ENCODE assay signal across 34 cellular contexts in the genomic region with DNA sequence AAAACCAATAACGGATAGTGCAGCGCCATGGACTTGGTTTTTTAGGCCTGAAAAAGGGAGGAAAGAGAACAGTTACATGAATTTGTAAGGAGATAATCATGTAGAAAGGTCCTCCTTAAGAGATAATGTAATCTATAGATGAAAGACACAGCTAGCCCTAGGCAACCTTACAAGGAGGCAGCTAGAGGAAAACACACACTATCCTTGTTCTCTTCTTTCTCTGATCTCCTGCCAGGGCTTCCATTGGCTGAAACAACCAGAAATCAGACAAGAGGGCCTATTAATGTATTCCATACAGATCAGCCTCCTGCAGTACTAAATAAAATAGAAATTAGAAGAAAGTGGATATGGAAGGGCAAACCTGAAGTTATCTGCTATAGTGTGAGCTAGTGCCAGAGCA. TPM values are rescaled to one million over a fixed set of nuclear protein-coding genes. Genes with fewer than 3 reads are reported as not detected.
"Had no signal": no experiment of that assay in that cellular context is flagged by ENCODE, and none has a peak within 500 bp of the region (broad histone marks: within the 10 kb centered on the region; RNA-seq: fewer than 3 reads in every experiment).

No MANE protein-coding gene starts in this region.

- H3K27me3 Mint-ChIP-seq: activated CD8-positive, alpha-beta T cell treated with anti-CD3 and anti-CD28 coated beads for 36 hours; activated naive CD8-positive, alpha-beta T cell treated with anti-CD3 and anti-CD28 coated beads, Interleukin-2, amount 10 ng/mL, durations not matched to agents 7 days and 5 days; activated T-helper 17 cell treated with anti-CD3 and anti-CD28 coated beads, Interleukin-2, amount 50 U/mL, for 72 hours; central memory CD8-positive, alpha-beta T cell had no signal

- H3K4me1 Mint-ChIP-seq: activated naive CD8-positive, alpha-beta T cell treated with anti-CD3 and anti-CD28 coated beads, Interleukin-2, amount 10 ng/mL, durations not matched to agents 7 days and 5 days; activated T-helper 17 cell treated with anti-CD3 and anti-CD28 coated beads, Interleukin-2, amount 50 U/mL, for 72 hours; central memory CD8-positive, alpha-beta T cell had no signal

- H3K9me3 Mint-ChIP-seq: activated CD8-positive, alpha-beta T cell treated with anti-CD3 and anti-CD28 coated beads for 36 hours; activated T-cell treated with anti-CD3 and anti-CD28 coated beads, Interleukin-2, amount 50 U/mL, for 72 hours; central memory CD8-positive, alpha-beta T cell had no signal

- DNase-seq: activated CD4-positive, alpha-beta T cell treated with anti-CD3 and anti-CD28 coated beads for 1 hour; activated CD4-positive, alpha-beta T cell treated with anti-CD3 and anti-CD28 coated beads for 48 hours; activated CD4-positive, alpha-beta T cell treated with anti-CD3 and anti-CD28 coated beads, Interleukin-2, amount 50 U/mL, for 4 hours; activated CD4-positive, CD25-positive, alpha-beta regulatory T cell; activated CD8-positive, alpha-beta T cell treated with anti-CD3 and anti-CD28 coated beads for 36 hours; activated effector memory CD4-positive, alpha-beta T cell treated with anti-CD3 and anti-CD28 coated beads, Interleukin-2, amount 50 U/mL, for 16 hours; activated naive CD4-positive, alpha-beta T cell; activated naive CD4-positive, alpha-beta T cell treated with anti-CD3 and anti-CD28 coated beads, Interleukin-2, amount 50 U/mL, for 16 hours; activated naive CD8-positive, alpha-beta T cell treated with anti-CD3 and anti-CD28 coated beads, Interleukin-2, amount 10 ng/mL, durations not matched to agents 7 days and 5 days; activated T-cell treated with anti-CD3 and anti-CD28 coated beads, Interleukin-2, amount 50 U/mL, for 1 hour; activated T-cell treated with anti-CD3 and anti-CD28 coated beads, Interleukin-2, amount 50 U/mL, for 72 hours; amygdala; MM.1S; MV-4-11; NCI-H1105; NCI-H1417 treated with DMSO at 0.1 percent for 48 hours; NCI-H187 treated with DMSO at 0.1 percent for 48 hours; NCI-H2081; NCI-H226; NCI-H446 treated with DMSO at 0.1 percent for 48 hours; NCI-H69; NCI-H82; NK-92 treated with Interleukin-12 subunit alpha and Interleukin-12 subunit beta, amount 100 ng/mL, for 24 hours; PC-9; Right ventricle myocardium superior; T1000; WERI-Rb-1 had no signal

- H3K27ac Mint-ChIP-seq: activated CD8-positive, alpha-beta T cell treated with anti-CD3 and anti-CD28 coated beads for 36 hours; activated naive CD8-positive, alpha-beta T cell treated with anti-CD3 and anti-CD28 coated beads, Interleukin-2, amount 10 ng/mL, durations not matched to agents 7 days and 5 days; activated T-cell treated with anti-CD3 and anti-CD28 coated beads, Interleukin-2, amount 50 U/mL, for 72 hours; activated T-helper 17 cell treated with anti-CD3 and anti-CD28 coated beads, Interleukin-2, amount 50 U/mL, for 72 hours had no signal

- H3K4me3 Mint-ChIP-seq: activated CD8-positive, alpha-beta T cell treated with anti-CD3 and anti-CD28 coated beads for 36 hours; activated naive CD8-positive, alpha-beta T cell treated with anti-CD3 and anti-CD28 coated beads, Interleukin-2, amount 10 ng/mL, durations not matched to agents 7 days and 5 days; activated T-cell treated with anti-CD3 and anti-CD28 coated beads, Interleukin-2, amount 50 U/mL, for 72 hours; activated T-helper 17 cell treated with anti-CD3 and anti-CD28 coated beads, Interleukin-2, amount 50 U/mL, for 72 hours; central memory CD8-positive, alpha-beta T cell had no signal

- H3K36me3 Mint-ChIP-seq: activated naive CD8-positive, alpha-beta T cell treated with anti-CD3 and anti-CD28 coated beads, Interleukin-2, amount 10 ng/mL, durations not matched to agents 7 days and 5 days had no signal

RNA-seq across cellular contexts. Expression of a gene that starts 53.0 kb away (rescaled TPM):
- total RNA-seq: activated CD8-positive, alpha-beta memory T cell treated with anti-CD3 and anti-CD28 coated beads for 36 hours; activated CD8-positive, alpha-beta T cell treated with anti-CD3 and anti-CD28 coated beads for 36 hours; activated naive CD8-positive, alpha-beta T cell treated with anti-CD3 and anti-CD28 coated beads, Interleukin-2, amount 10 ng/mL, durations not matched to agents 7 days and 5 days; activated T-cell treated with anti-CD3 and anti-CD28 coated beads, Interleukin-2, amount 50 U/mL, for 72 hours; activated T-helper 17 cell treated with anti-CD3 and anti-CD28 coated beads, Interleukin-2, amount 50 U/mL, for 72 hours; LHCN-M2; OCI-LY7; PC-9; T-helper 1 cell treated with Interleukin-12 subunit alpha and Interleukin-12 subunit beta and Interleukin-4 antibody, amounts not matched to agents 30 ng/mL and 1 ng/mL, for 36 hours; T-helper 2 cell treated with Interferon-gamma antibody and Interleukin-4, amounts not matched to agents 100 ng/mL and 5 ng/mL, for 36 hours had no signal
